Comparison of ENCODE assay signal across 18 cellular contexts in the genomic region with DNA sequence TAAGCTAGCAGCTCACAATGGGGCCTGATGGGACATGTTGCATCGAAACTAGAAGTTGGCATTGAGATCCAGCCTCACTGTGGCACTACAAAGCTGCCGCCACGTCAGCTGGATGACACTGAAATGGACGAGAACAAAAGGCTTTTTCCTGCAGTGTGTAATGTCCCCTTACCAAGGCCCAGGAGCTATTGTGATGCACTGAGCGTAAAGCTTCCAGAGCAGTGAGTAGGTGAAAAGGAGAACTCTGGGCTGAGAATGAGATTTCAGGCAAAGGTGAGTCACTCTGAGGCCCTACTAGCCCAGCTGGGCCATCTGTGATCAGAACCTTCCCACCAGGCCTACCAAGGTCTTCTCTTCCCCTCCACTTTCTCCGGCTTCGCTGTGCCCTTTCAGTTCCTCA.
DNase-seq lines count a peak whose midpoint lies in the region; ATAC-seq and TF ChIP-seq lines count a peak whose summit lies in the region.
"Had no signal": no experiment of that assay in that cellular context is flagged by ENCODE, and none has a peak within 500 bp of the region (broad histone marks: within the 10 kb centered on the region; RNA-seq: fewer than 3 reads in every experiment).

No MANE protein-coding gene starts in this region.

- H3K9me3 ChIP-seq in HUES48 (ENCODE audit: control insufficient read depth, insufficient read depth, low read length) (no peaks in the 10 kb centered on the region), osteoblast (ENCODE audit: low read depth, low read length) (no peaks in the 10 kb centered on the region), heart left ventricle (no peaks in the 10 kb centered on the region)
- H3K9me3 ChIP-seq in CD4-positive, alpha-beta memory T cell (ENCODE audit: control insufficient read depth in 1 of 2, low read length in 2 of 2): no peaks in the 10 kb centered on the region

- no peaks in the 10 kb centered on the region for H3K36me3 Mint-ChIP-seq in CD4-positive, alpha-beta memory T cell
- H3K36me3 Mint-ChIP-seq: CD4-positive, CD25-positive, alpha-beta regulatory T cell had no signal

- 91 to 95% (median 94%) methylated on average over 7 of the region's 7 CpGs for WGBS in heart left ventricle, 4 donors

- no peak overlapping the region for H2AFZ ChIP-seq in osteoblast (ENCODE audit: low read length)
- H2AFZ ChIP-seq: PC-9 had no signal

- no peaks in the 10 kb centered on the region for H3K27me3 Mint-ChIP-seq in CD4-positive, alpha-beta memory T cell
- H3K27me3 Mint-ChIP-seq: CD4-positive, CD25-positive, alpha-beta regulatory T cell had no signal

- no peaks in the 10 kb centered on the region for H3K79me2 ChIP-seq in osteoblast (ENCODE audit: insufficient read depth, low read length)

- no peaks in the 10 kb centered on the region for H3K4me1 Mint-ChIP-seq in CD4-positive, alpha-beta memory T cell
- H3K4me1 Mint-ChIP-seq: CD4-positive, CD25-positive, alpha-beta regulatory T cell had no signal

- no peaks in the 10 kb centered on the region for H4K20me1 ChIP-seq in osteoblast (ENCODE audit: insufficient read depth, low read length)

- intact Hi-C loops in CD4-positive, alpha-beta memory T cell (cut with micrococcal nuclease): no loop called here
- intact Hi-C loops in heart left ventricle (cut with DNase I): no loop called here

- H3K9ac ChIP-seq in HUES48 (ENCODE audit: low read depth, low read length): no peak overlapping the region

- H3K4me3 Mint-ChIP-seq in CD4-positive, alpha-beta memory T cell: no peak overlapping the region
- H3K4me3 Mint-ChIP-seq: CD4-positive, CD25-positive, alpha-beta regulatory T cell had no signal

- peaks cover 0 to 8% (median 3%) of the 10 kb centered on the region in 8 donors for H3K9me3 Mint-ChIP-seq in CD4-positive, alpha-beta memory T cell

- TF ChIP-seq POLR2A in heart left ventricle (IDR thresholded peaks at IDR 0.05): no peak

- POLR2A ChIA-PET in CD4-positive, alpha-beta memory T cell (lab: Charles Lee; ENCODE audit: partially characterized antibody): no interaction called here

- H3K4me3 ChIP-seq in HUES48 (ENCODE audit: low read depth, low read length) (no peak overlapping the region), osteoblast (ENCODE audit: insufficient read depth, low read length) (no peak overlapping the region), heart left ventricle (no peak overlapping the region)
- H3K4me3 ChIP-seq in CD4-positive, alpha-beta memory T cell (ENCODE audit: low read length in 2 of 2): no peak overlapping the region
- H3K4me3 ChIP-seq: PC-9 had no signal

- H3K27ac Mint-ChIP-seq in CD4-positive, alpha-beta memory T cell: no peak overlapping the region
- H3K27ac Mint-ChIP-seq: CD4-positive, CD25-positive, alpha-beta regulatory T cell had no signal

- H3K27me3 ChIP-seq in HUES48 (ENCODE audit: control insufficient read depth, insufficient read depth, low read length) (no peaks in the 10 kb centered on the region), osteoblast (ENCODE audit: insufficient read depth, low read length) (no peaks in the 10 kb centered on the region), heart left ventricle (no peaks in the 10 kb centered on the region)
- no peaks in the 10 kb centered on the region for H3K27me3 ChIP-seq in CD4-positive, alpha-beta memory T cell (ENCODE audit: insufficient read depth, low read length)

- no peaks in the 10 kb centered on the region for H3K36me3 ChIP-seq in HUES48 (ENCODE audit: control insufficient read depth, insufficient read depth, low read length)
- H3K36me3 ChIP-seq in osteoblast (ENCODE audit: insufficient read depth, low read length): no peaks in the 10 kb centered on the region
- H3K36me3 ChIP-seq in CD4-positive, alpha-beta memory T cell (ENCODE audit: insufficient read depth, low read length): no peaks in the 10 kb centered on the region
- H3K36me3 ChIP-seq in heart left ventricle: no peaks in the 10 kb centered on the region

- CTCF ChIA-PET in CD4-positive, alpha-beta memory T cell (lab: Charles Lee; ENCODE audit: partially characterized antibody): no interaction called here

- H3K4me2 ChIP-seq in osteoblast (ENCODE audit: insufficient read depth, low read length): no peak overlapping the region
- H3K4me2 ChIP-seq: PC-9 had no signal

- ATAC-seq in heart left ventricle: no peak

- peak overlapping the region; percentile 4 for H3K27ac ChIP-seq in HUES48 (ENCODE audit: low read depth, low read length)
- H3K27ac ChIP-seq in epithelial cell of prostate: peak overlapping the region; percentile 73
- no peak overlapping the region for H3K27ac ChIP-seq in osteoblast (ENCODE audit: low read depth, low read length)
- no peak overlapping the region for H3K27ac ChIP-seq in CD4-positive, alpha-beta memory T cell (ENCODE audit: low read depth, low read length)
- H3K27ac ChIP-seq in heart left ventricle: no peak overlapping the region
- H3K27ac ChIP-seq: PC-9 had no signal

- no peak for TF ChIP-seq CTCF in osteoblast (IDR thresholded peaks at IDR 0.05; ENCODE audit: extremely low read depth, low read depth, low read length)
- TF ChIP-seq CTCF in heart left ventricle (IDR thresholded peaks at IDR 0.05): no peak

- peak; percentile 36 for DNase-seq in NCI-H345 treated with DMSO at 0.1 percent for 48 hours (lab: John Stamatoyannopoulos, UW; ENCODE audit: unreplicated experiment)
- DNase-seq in epithelial cell of prostate (ENCODE audit: low read depth, low spot score): peak; percentile 90
- peak; percentile 15 for DNase-seq in osteoblast (ENCODE audit: insufficient read length, low spot score, missing footprints)
- DNase-seq in CD4-positive, alpha-beta memory T cell: no peak
- DNase-seq in NCI-H2107 treated with DMSO at 0.1 percent for 48 hours (lab: John Stamatoyannopoulos, UW; ENCODE audit: unreplicated experiment): no peak
- no peak for DNase-seq in heart left ventricle
- DNase-seq: ACHN; AML-193; CD4-positive, CD25-positive, alpha-beta regulatory T cell; DMS79; KG1; NCI-H1105 treated with DMSO at 0.1 percent for 48 hours; NCI-H187; NCI-H2171 treated with DMSO at 0.1 percent for 48 hours; NCI-H510A; NCI-H774; PC-9 had no signal

- peaks cover 9% of the 10 kb centered on the region for H3K4me1 ChIP-seq in HUES48 (ENCODE audit: control insufficient read depth, insufficient read depth, low read length)
- H3K4me1 ChIP-seq in osteoblast (ENCODE audit: insufficient read depth, low read length): no peaks in the 10 kb centered on the region
- H3K4me1 ChIP-seq in CD4-positive, alpha-beta memory T cell (ENCODE audit: insufficient read depth, low read length): no peaks in the 10 kb centered on the region
- H3K4me1 ChIP-seq in heart left ventricle: no peaks in the 10 kb centered on the region

Comparison
In these comparisons a context has a peak if more than half of its experiments do, and no peak if none do; other contexts are left out.
1. H3K27ac ChIP-seq: peak in HUES48 (single experiment) and epithelial cell of prostate (single experiment); none in osteoblast (single experiment), CD4-positive, alpha-beta memory T cell (single experiment) and heart left ventricle (0 of 12).
2. DNase-seq: peak in NCI-H345 treated with DMSO at 0.1 percent for 48 hours (single experiment), epithelial cell of prostate (single experiment) and osteoblast (single experiment); none in CD4-positive, alpha-beta memory T cell (0 of 5), NCI-H2107 treated with DMSO at 0.1 percent for 48 hours (single experiment) and heart left ventricle (0 of 5).